10 cellular contexts compared by ENCODE assay signal in the genomic region with DNA sequence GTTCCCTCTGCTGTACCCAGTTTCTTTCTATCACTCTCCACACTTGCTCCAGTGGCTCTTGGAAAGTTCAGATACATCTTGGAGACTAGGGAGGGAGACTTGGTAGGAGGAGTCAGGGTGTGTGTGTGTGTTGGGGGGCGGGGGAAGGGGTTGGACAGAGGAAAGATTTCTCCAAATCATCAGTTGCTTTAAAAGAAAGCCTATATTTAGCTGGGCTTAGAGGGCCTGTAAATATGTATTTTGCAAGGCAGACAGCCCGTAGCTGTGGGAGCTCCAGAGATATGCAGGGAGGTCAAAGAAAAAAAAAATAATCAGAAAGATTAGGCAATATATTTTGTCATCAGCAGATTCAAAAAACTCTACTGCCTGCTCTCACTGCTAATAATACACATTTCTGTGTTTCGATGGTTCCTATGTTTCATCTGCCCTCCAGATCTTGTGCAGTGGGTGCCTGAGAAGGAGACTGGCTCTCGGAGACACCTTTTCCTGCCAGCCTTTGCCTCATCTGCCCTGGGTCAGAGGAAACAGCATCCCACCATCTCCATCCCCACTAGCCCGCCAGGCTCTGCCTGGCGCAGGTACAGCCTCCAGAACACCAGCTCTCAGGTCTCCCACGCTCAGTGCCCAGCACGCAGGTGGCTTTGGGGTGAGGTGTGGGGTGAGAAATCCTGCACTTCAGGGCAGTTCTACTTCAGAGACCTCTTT. TPM values are rescaled to one million over a fixed set of nuclear protein-coding genes. Genes with fewer than 3 reads are reported as not detected.
DNase-seq lines count a peak whose midpoint lies in the region; ATAC-seq, FAIRE-seq and TF ChIP-seq lines count a peak whose summit lies in the region.
"Had no signal": no experiment of that assay in that cellular context is flagged by ENCODE, and none has a peak within 500 bp of the region (broad histone marks: within the 10 kb centered on the region; RNA-seq: fewer than 3 reads in every experiment).

No MANE protein-coding gene starts in this region.

- no peaks in the 10 kb centered on the region for H4K20me1 ChIP-seq in KMS-11 (ENCODE audit: insufficient read depth)

- intact Hi-C loops in naive thymus-derived CD4-positive, alpha-beta T cell (cut with micrococcal nuclease) = no loop called here

- TF ChIP-seq POLR2A in A549 (IDR thresholded peaks at IDR 0.05; ENCODE audit: low read length) = no peak

- no peaks in the 10 kb centered on the region for H3K27me3 ChIP-seq in KMS-11 (ENCODE audit: insufficient read depth, low read depth)
- H3K27me3 ChIP-seq in naive thymus-derived CD4-positive, alpha-beta T cell (ENCODE audit: control insufficient read depth in 2 of 2, insufficient read depth in 2 of 2, low read length in 2 of 2) = no peaks in the 10 kb centered on the region

- POLR2A ChIA-PET in A549 (lab: Yijun Ruan, JAX) = no interaction called here
- POLR2A ChIA-PET in naive thymus-derived CD4-positive, alpha-beta T cell (lab: Charles Lee) = interaction anchor here (1.0 to 1.1 kb wide), 2 partner anchors 18 to 23 kb away, joined by 3 read pairs; no protein-coding TSS in a partner anchor

- peaks cover 23% of the 10 kb centered on the region for H3K4me1 Mint-ChIP-seq in brain
- peaks cover 8 to 43% (median 39%) of the 10 kb centered on the region in 7 donors for H3K4me1 Mint-ChIP-seq in naive thymus-derived CD4-positive, alpha-beta T cell

- H3K4me1 ChIP-seq in A549 (peaks cover 26% of the 10 kb centered on the region), KMS-11 (ENCODE audit: low read depth, poor library complexity, severe bottlenecking) (peaks cover 49% of the 10 kb centered on the region)
- H3K4me1 ChIP-seq in naive thymus-derived CD4-positive, alpha-beta T cell (ENCODE audit: control insufficient read depth in 2 of 2, insufficient read depth in 2 of 2, low read length in 2 of 2) = peaks cover 18 to 33% of the 10 kb centered on the region in 2 donors

- peak overlapping the region; percentile 55 to 95 (median 72) for H3K27ac Mint-ChIP-seq in brain
- peak overlapping the region in 7 of 9 donors; percentile 9 to 82 (median 65) for H3K27ac Mint-ChIP-seq in naive thymus-derived CD4-positive, alpha-beta T cell

- H3K9ac ChIP-seq in KMS-11 = peak overlapping the region; percentile 17; the same call in 1 of the 2 replicates

- no peak for ATAC-seq in A549
- ATAC-seq in naive thymus-derived CD4-positive, alpha-beta T cell = no peak

- no peak for TF ChIP-seq RAD21 in A549 (conservative IDR thresholded peaks at IDR 0.05 in 1 of 2, IDR thresholded peaks at IDR 0.05 in 1 of 2)

- no peak for FAIRE-seq in A549 (lab: Jason Lieb, UNC)
- FAIRE-seq: endometrium had no signal

- WGBS in A549 (ENCODE audit: missing lambda C conversion rate) = 77% methylated on average over 8 of the region's 8 CpGs

- H3K9me3 ChIP-seq in A549 = no peaks in the 10 kb centered on the region
- no peaks in the 10 kb centered on the region for H3K9me3 ChIP-seq in naive thymus-derived CD4-positive, alpha-beta T cell (ENCODE audit: control insufficient read depth in 2 of 3, low read length in 3 of 3)

- H3K4me3 ChIP-seq in A549 (no peak overlapping the region), KMS-11 (IDR thresholded peaks at IDR 0.05; ENCODE audit: insufficient read depth, low read depth, low read length) (no peak overlapping the region)
- H3K4me3 ChIP-seq in naive thymus-derived CD4-positive, alpha-beta T cell (ENCODE audit: low read length) = no peak overlapping the region

- H3K79me2 ChIP-seq in KMS-11 (ENCODE audit: insufficient read depth, low read depth) = peaks cover 4% of the 10 kb centered on the region

- no peaks in the 10 kb centered on the region for H3K36me3 Mint-ChIP-seq in brain
- H3K36me3 Mint-ChIP-seq in naive thymus-derived CD4-positive, alpha-beta T cell = peaks cover 0 to 3% (median 0%) of the 10 kb centered on the region in 5 donors

- H2AFZ ChIP-seq in KMS-11 (ENCODE audit: low read depth) = peak overlapping the region; percentile 70

- H3K36me3 ChIP-seq in KMS-11 (ENCODE audit: insufficient read depth) = no peaks in the 10 kb centered on the region
- peaks cover 0 to 4% (median 0%) of the 10 kb centered on the region in 3 experiments for H3K36me3 ChIP-seq in naive thymus-derived CD4-positive, alpha-beta T cell (ENCODE audit: control insufficient read depth in 2 of 3, insufficient read depth in 3 of 3, low read length in 3 of 3)

- DNase-seq in A549 (ENCODE audit: low read depth in 1 of 2, low spot score in 1 of 2) (no peak), kidney glomerular epithelial cell (lab: John Stamatoyannopoulos, UW) (no peak), T-helper 9 cell (no peak), EL (no peak), KG1 (lab: John Stamatoyannopoulos, UW) (no peak)
- no peak for DNase-seq in naive thymus-derived CD4-positive, alpha-beta T cell
- DNase-seq: SHP77 treated with DMSO at 0.1 percent for 48 hours had no signal

- H3K9me3 Mint-ChIP-seq in brain = no peaks in the 10 kb centered on the region
- no peaks in the 10 kb centered on the region for H3K9me3 Mint-ChIP-seq in naive thymus-derived CD4-positive, alpha-beta T cell

- peak overlapping the region in 1 of 2 experiments; percentile 96; a peak in 3 of 6 replicates for H3K27ac ChIP-seq in A549
- H3K27ac ChIP-seq in KMS-11 = peak overlapping the region; percentile 63
- H3K27ac ChIP-seq in naive thymus-derived CD4-positive, alpha-beta T cell (ENCODE audit: low read depth, low read length) = no peak overlapping the region

- H3K4me3 Mint-ChIP-seq in brain = peak overlapping the region in 2 of 5 experiments; percentile 47 to 84
- H3K4me3 Mint-ChIP-seq in naive thymus-derived CD4-positive, alpha-beta T cell = peak overlapping the region in 1 of 10 donors; percentile 17

- TF ChIP-seq CTCF in A549 (IDR thresholded peaks at IDR 0.05) = no peak
- TF ChIP-seq CTCF in KMS-11 (conservative IDR thresholded peaks at IDR 0.05; ENCODE audit: low read depth, low read length) = no peak
- no peak for TF ChIP-seq CTCF in brain (conservative IDR thresholded peaks at IDR 0.05)

- CTCF ChIA-PET in A549 (lab: Yijun Ruan, JAX) = interaction anchor here (0.8 to 60.2 kb wide), 7 partner anchors 9 to 242 kb away, joined by 3 to 1356 read pairs (median 9); a partner anchor contains a TSS
- CTCF ChIA-PET in naive thymus-derived CD4-positive, alpha-beta T cell (lab: Charles Lee) = interaction anchor here (4.9 kb wide), 1 partner anchor 15 kb away, joined by 30 read pairs; no protein-coding TSS in a partner anchor

- peaks cover 3% of the 10 kb centered on the region for H3K27me3 Mint-ChIP-seq in brain
- peaks cover 0 to 6% (median 0%) of the 10 kb centered on the region in 5 donors for H3K27me3 Mint-ChIP-seq in naive thymus-derived CD4-positive, alpha-beta T cell

- TF ChIP-seq EP300 in A549 (IDR thresholded peaks at IDR 0.05) = no peak

- H3K4me2 ChIP-seq in A549 (peak overlapping the region; percentile 6; the same call in 1 of the 3 replicates), KMS-11 (peak overlapping the region; percentile 79)

TF ChIP-seq in A549, 52 proteins besides CTCF, POLR2A, EP300 and RAD21 (continues in another document):
- TF ChIP-seq MYC (IDR thresholded peaks at IDR 0.05; ENCODE audit: borderline replicate concordance, low read length) = no peak
- no peak for TF ChIP-seq SMC3 (IDR thresholded peaks at IDR 0.05)
- no peak for TF ChIP-seq CEBPB (IDR thresholded peaks at IDR 0.05)
- TF ChIP-seq RNF2 (IDR thresholded peaks at IDR 0.05; ENCODE audit: borderline replicate concordance, low read depth) = no peak

RNA-seq across cellular contexts. Expression of a gene that starts 4.8 kb away (rescaled TPM):
- polyA plus RNA-seq in A549 (2011; rRNA removed) (16.8 and 22.0 TPM in 2 replicates), A549 (2017; fragmentation: RNase III; extraction: RNeasy Plus Mini Kit Qiagen cat#74134 plus additional on column Dnase treatment) (32.4 to 40.6 TPM (median 35.8 TPM) in 3 replicates), brain (ENCODE audit: insufficient read depth, low read depth, low replicate concordance) (53.1 TPM)
- 18.9 and 19.4 TPM in 2 replicates for polyA plus RNA-seq in A549 (2012; cell fraction: cytosol; rRNA removed)
- 35.8 and 44.2 TPM in 2 replicates for polyA plus RNA-seq in A549 (2012; cell fraction: nucleus; rRNA removed)
- 25.9 and 27.1 TPM in 2 replicates for polyA minus RNA-seq in A549 (2011; rRNA and poly(A)+ RNA removed)
- total RNA-seq in naive thymus-derived CD4-positive, alpha-beta T cell = 100 to 1,000 TPM in 2 of 5 experiments, 10 to 100 TPM in 3; 63.1 to 142 (median 69.1) TPM
- under 1 TPM; 0.63 to 0.72 TPM for polyA plus RNA-seq in naive thymus-derived CD4-positive, alpha-beta T cell

RNA-seq across cellular contexts. Expression of a gene that starts 10.5 kb away (rescaled TPM):
- polyA plus RNA-seq in A549 (2011; rRNA removed) = 0.44 and 0.90 TPM in 2 replicates
- polyA plus RNA-seq in A549 (2012; cell fraction: cytosol; rRNA removed) = 1.8 and 3.2 TPM in 2 replicates
- 1.2 and 1.9 TPM in 2 replicates for polyA plus RNA-seq in A549 (2012; cell fraction: nucleus; rRNA removed)
- polyA plus RNA-seq in A549 (2017; fragmentation: RNase III; extraction: RNeasy Plus Mini Kit Qiagen cat#74134 plus additional on column Dnase treatment) = 1.5 to 3.4 TPM (median 1.9 TPM) in 3 replicates
- not detected in 2 replicates for polyA minus RNA-seq in A549 (2011; rRNA and poly(A)+ RNA removed)
- polyA plus RNA-seq in brain (ENCODE audit: insufficient read depth, low read depth, low replicate concordance) = 1.6 TPM
- under 1 TPM in 1 of 5 experiments, not detected in 4; 0.69 TPM for total RNA-seq in naive thymus-derived CD4-positive, alpha-beta T cell
- not detected for polyA plus RNA-seq in naive thymus-derived CD4-positive, alpha-beta T cell

RNA-seq across cellular contexts. Expression of a gene that starts 25.3 kb away (rescaled TPM):
- 0.12 and 0.15 TPM in 2 replicates for polyA plus RNA-seq in A549 (2011; rRNA removed)
- polyA plus RNA-seq in A549 (2012; cell fraction: cytosol; rRNA removed) = 0.22 and 0.31 TPM in 2 replicates
- polyA plus RNA-seq in A549 (2012; cell fraction: nucleus; rRNA removed) = 1.5 and 1.8 TPM in 2 replicates
- 0.42 to 0.75 TPM (median 0.74 TPM) in 3 replicates for polyA plus RNA-seq in A549 (2017; fragmentation: RNase III; extraction: RNeasy Plus Mini Kit Qiagen cat#74134 plus additional on column Dnase treatment)
- 0.58 and 0.83 TPM in 2 replicates for polyA minus RNA-seq in A549 (2011; rRNA and poly(A)+ RNA removed)
- polyA plus RNA-seq in brain (ENCODE audit: insufficient read depth, low read depth, low replicate concordance) = 24.4 TPM
- total RNA-seq in naive thymus-derived CD4-positive, alpha-beta T cell = under 1 TPM in 2 of 5 experiments, not detected in 3; 0.70 to 0.78 TPM
- not detected for polyA plus RNA-seq in naive thymus-derived CD4-positive, alpha-beta T cell

RNA-seq across cellular contexts. Expression of a gene that starts 46.2 kb away (rescaled TPM):
- polyA plus RNA-seq in A549 (2011; rRNA removed) (4.4 and 4.6 TPM in 2 replicates), A549 (2017; fragmentation: RNase III; extraction: RNeasy Plus Mini Kit Qiagen cat#74134 plus additional on column Dnase treatment) (18.1 to 34.3 TPM (median 31.6 TPM) in 3 replicates), brain (ENCODE audit: insufficient read depth, low read depth, low replicate concordance) (11.2 TPM)
- polyA plus RNA-seq in A549 (2012; cell fraction: cytosol; rRNA removed) = 14.2 and 19.6 TPM in 2 replicates
- 66.1 and 69.4 TPM in 2 replicates for polyA plus RNA-seq in A549 (2012; cell fraction: nucleus; rRNA removed)
- polyA minus RNA-seq in A549 (2011; rRNA and poly(A)+ RNA removed) = 10.9 TPM in 2 replicates
- total RNA-seq in naive thymus-derived CD4-positive, alpha-beta T cell = 10 to 100 TPM in 1 of 5 experiments, 1 to 10 TPM in 3, under 1 TPM in 1; 0.36 to 12.6 (median 1.2) TPM
- polyA plus RNA-seq in naive thymus-derived CD4-positive, alpha-beta T cell = not detected

Comparison
In these comparisons a context has a peak if more than half of its experiments do, and no peak if none do; other contexts are left out.
1. RNA of a gene that starts 4.8 kb away (polyA plus RNA-seq): 53.1 TPM in brain (single experiment) and 16.8 to 44.2 TPM in A549; 0.63 to 0.72 TPM in naive thymus-derived CD4-positive, alpha-beta T cell; every median in the first group is over 10 times any median in the second.